8 cellular contexts compared by ENCODE assay signal in the genomic region with DNA sequence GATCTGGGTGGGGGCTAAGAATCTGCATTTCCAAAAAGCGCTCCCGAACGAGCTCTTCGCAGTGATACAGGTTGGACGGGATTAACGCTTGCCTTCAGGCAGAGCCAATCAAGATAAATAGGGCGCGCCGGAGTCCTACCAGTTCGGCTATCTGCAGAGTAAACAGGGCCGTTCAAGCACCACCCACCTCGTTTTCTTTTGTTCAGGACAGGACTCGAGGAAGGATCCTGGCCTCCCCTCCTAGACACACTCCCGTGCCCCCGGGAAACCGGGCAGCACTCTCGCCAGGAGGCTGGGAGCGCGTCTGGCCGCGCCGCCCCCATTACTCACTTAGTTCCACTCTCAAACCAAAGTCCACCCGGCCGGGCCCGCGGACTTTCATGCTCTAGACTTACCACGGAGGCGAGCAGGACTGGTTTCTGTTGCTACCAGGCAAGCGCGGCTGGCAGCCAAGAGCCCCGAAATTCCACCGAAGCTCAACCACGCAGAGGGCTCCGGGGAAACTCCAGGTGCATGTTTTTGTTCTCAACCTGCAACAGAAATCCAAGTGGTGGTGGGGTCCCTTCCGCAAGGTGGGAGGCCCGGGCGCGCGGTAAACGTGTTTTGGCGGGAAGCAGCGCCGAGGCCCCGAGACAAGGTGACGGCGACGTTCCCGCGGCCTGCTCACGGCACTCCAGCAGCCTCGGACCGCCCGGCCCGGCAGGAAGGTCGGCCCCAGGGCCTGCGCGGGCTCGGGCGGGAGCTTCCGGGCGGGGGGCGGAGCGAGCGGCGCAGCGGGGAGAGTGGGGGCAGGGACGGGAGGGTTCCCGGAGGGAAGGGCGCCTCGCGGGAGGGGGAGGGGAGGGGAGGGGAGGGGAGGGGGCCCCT. TPM values are rescaled to one million over a fixed set of nuclear protein-coding genes. Genes with fewer than 3 reads are reported as not detected.
DNase-seq lines count a peak whose midpoint lies in the region; ATAC-seq and TF ChIP-seq lines count a peak whose summit lies in the region.

No MANE protein-coding gene starts in this region.

- peak overlapping the region; percentile 80 to 90 for H3K4me3 ChIP-seq in duodenal mucosa (ENCODE audit: low read depth in 1 of 2, low read length in 2 of 2)
- H3K4me3 ChIP-seq in right lobe of liver = peak overlapping the region; percentile 41 to 90 (median 86)

- H3K36me3 ChIP-seq in duodenal mucosa (ENCODE audit: control insufficient read depth in 1 of 2, insufficient read depth in 2 of 2, low read length in 2 of 2) (peaks cover 35 to 42% of the 10 kb centered on the region in 2 donors), right lobe of liver (peaks cover 0 to 33% (median 20%) of the 10 kb centered on the region in 4 donors)

- intact Hi-C loops in right lobe of liver (cut with DNase I) = no loop called here

- H3K4me1 ChIP-seq in duodenal mucosa (ENCODE audit: control insufficient read depth in 1 of 2, insufficient read depth in 2 of 2, low read length in 2 of 2) (peaks cover 58 to 65% of the 10 kb centered on the region in 2 donors), right lobe of liver (peaks cover 0 to 63% (median 22%) of the 10 kb centered on the region in 4 donors)

- H3K27me3 ChIP-seq in duodenal mucosa (ENCODE audit: control insufficient read depth in 1 of 2, insufficient read depth in 2 of 2, low read length in 2 of 2) (no peaks in the 10 kb centered on the region), right lobe of liver (no peaks in the 10 kb centered on the region)

- TF ChIP-seq CTCF in right lobe of liver (IDR thresholded peaks at IDR 0.05) = no peak

- no peaks in the 10 kb centered on the region for H3K9me3 ChIP-seq in duodenal mucosa (ENCODE audit: control insufficient read depth in 1 of 2, low read length in 2 of 2)
- H3K9me3 ChIP-seq in right lobe of liver = no peaks in the 10 kb centered on the region

- peak overlapping the region; percentile 99 for H3K27ac ChIP-seq in duodenal mucosa (ENCODE audit: low read depth, low read length)
- peak overlapping the region; percentile 97 to 98 (median 97) for H3K27ac ChIP-seq in right lobe of liver

- peak; percentile 28 to 44 for DNase-seq in NCI-H524 (lab: John Stamatoyannopoulos, UW)
- DNase-seq in NCI-H524 treated with DMSO at 0.1 percent for 48 hours (lab: John Stamatoyannopoulos, UW) = no peak
- DNase-seq in NCI-H2196 treated with DMSO at 0.1 percent for 48 hours (lab: John Stamatoyannopoulos, UW; ENCODE audit: unreplicated experiment) = peak; percentile 28
- DNase-seq in activated CD4-positive, alpha-beta T cell treated with anti-CD3 and anti-CD28 coated beads, Interleukin-2, amount 50 U/mL, for 24 hours (ENCODE audit: low read depth in 1 of 2, low spot score in 1 of 2) = peak; percentile 51 to 64
- DNase-seq in right lobe of liver = peak; percentile 90 to 91 (median 90)
- DNase-seq in stimulated activated CD4-positive, alpha-beta T cell treated with anti-CD3 and anti-CD28 coated beads, Interleukin-4, amount 100 ng/mL, for 1 hour = peak; percentile 72

- ATAC-seq in HG02970 (IDR thresholded peaks at IDR 0.05; ENCODE audit: low FRiP score, unreplicated experiment) = peak; percentile 50
- ATAC-seq in right lobe of liver = peak; percentile 74 to 89 (median 81)

- H3K9ac ChIP-seq in duodenal mucosa (ENCODE audit: low read depth in 1 of 2, low read length in 2 of 2) = peak overlapping the region; percentile 71 to 88

- peak; percentile 51 for TF ChIP-seq POLR2A in right lobe of liver (IDR thresholded peaks at IDR 0.05)

- WGBS in right lobe of liver (ENCODE audit: insufficient coverage, low coverage, low lambda C conversion rate, missing lambda C conversion rate) = under 1% methylated on average over 38 of the region's 71 CpGs

RNA-seq across cellular contexts. Expression of a gene that starts 12.7 kb away (rescaled TPM):
- 100 to 1,000 TPM; 106 to 160 (median 121) TPM for total RNA-seq in right lobe of liver

RNA-seq across cellular contexts. Expression of a gene that starts 24.9 kb away (rescaled TPM):
- total RNA-seq in right lobe of liver = not detected

RNA-seq across cellular contexts. Expression of a gene that starts 40.6 kb away (rescaled TPM):
- total RNA-seq in right lobe of liver = 1 to 10 TPM; 1.4 to 3.0 (median 1.8) TPM
